10 cellular contexts compared by ENCODE assay signal in genomic region chr9:131282688-131283422, GRCh38. TPM values are rescaled to one million over a fixed set of nuclear protein-coding genes. Genes with fewer than 3 reads are reported as not detected.
DNase-seq lines count a peak whose midpoint lies in the region; ATAC-seq, FAIRE-seq and TF ChIP-seq lines count a peak whose summit lies in the region.
"Had no signal": no experiment of that assay in that cellular context is flagged by ENCODE, and none has a peak within 500 bp of the region (broad histone marks: within the 10 kb centered on the region; RNA-seq: fewer than 3 reads in every experiment).

No MANE protein-coding gene starts in this region.

- POLR2A ChIA-PET in A549 (lab: Yijun Ruan, JAX): no interaction called here

- peaks cover 8% of the 10 kb centered on the region for H3K36me3 Mint-ChIP-seq in central memory CD8-positive, alpha-beta T cell (ENCODE audit: insufficient read depth)

- no peak for TF ChIP-seq POLR2A in A549 (IDR thresholded peaks at IDR 0.05; ENCODE audit: low read length)

- H3K4me1 ChIP-seq in A549 (no peaks in the 10 kb centered on the region), mesenchymal stem cell (ENCODE audit: control insufficient read depth, insufficient read depth, low read depth, low read length) (peaks cover 12% of the 10 kb centered on the region)

- H2BK12ac ChIP-seq in mesenchymal stem cell (ENCODE audit: low read length in 2 of 2): no peak overlapping the region

- no peak overlapping the region for H4K8ac ChIP-seq in mesenchymal stem cell (ENCODE audit: low read length)

- TF ChIP-seq CTCF in A549 (IDR thresholded peaks at IDR 0.05): no peak

- no peak overlapping the region for H3K14ac ChIP-seq in mesenchymal stem cell (ENCODE audit: low read length in 2 of 2)

- H3K23ac ChIP-seq in mesenchymal stem cell (ENCODE audit: low read length in 2 of 2): no peak overlapping the region

- no peak overlapping the region for H3K27ac Mint-ChIP-seq in central memory CD8-positive, alpha-beta T cell (ENCODE audit: low read depth)

- CTCF ChIA-PET in A549 (lab: Yijun Ruan, JAX): interaction anchor here (0.6 kb wide), 1 partner anchor 79 kb away, joined by 3 read pairs; no protein-coding TSS in a partner anchor

- H3K79me1 ChIP-seq in mesenchymal stem cell (replicated peaks; ENCODE audit: low read length, poor library complexity, severe bottlenecking): no peaks in the 10 kb centered on the region

- no peak overlapping the region for H2BK120ac ChIP-seq in mesenchymal stem cell (ENCODE audit: low read depth, low read length)

- no peak overlapping the region for H2BK15ac ChIP-seq in mesenchymal stem cell (ENCODE audit: low read depth, poor library complexity, severe bottlenecking)

- H3K4me3 Mint-ChIP-seq in central memory CD8-positive, alpha-beta T cell: peak overlapping the region; percentile 67

- peak; percentile 45 to 63 for ATAC-seq in A549
- no peak for ATAC-seq in central memory CD8-positive, alpha-beta T cell (replicated peaks; ENCODE audit: extremely low read depth, poor library complexity, severe bottlenecking)
- no peak for ATAC-seq in HG03439 (IDR thresholded peaks at IDR 0.05; ENCODE audit: unreplicated experiment)
- no peak for ATAC-seq in GM19463 (IDR thresholded peaks at IDR 0.05; ENCODE audit: unreplicated experiment)

- H3K9me3 ChIP-seq in A549: no peaks in the 10 kb centered on the region
- H3K9me3 ChIP-seq in mesenchymal stem cell (ENCODE audit: control insufficient read depth, low read length): no peaks in the 10 kb centered on the region

- peaks cover 10% of the 10 kb centered on the region for H3K27me3 ChIP-seq in H7 (ENCODE audit: control insufficient read depth, insufficient read depth, low read length)
- H3K27me3 ChIP-seq in mesenchymal stem cell (ENCODE audit: control insufficient read depth in 1 of 2, insufficient read depth in 1 of 2, low read length in 2 of 2): peaks cover 47 to 55% of the 10 kb centered on the region in 2 experiments

- H3K9me3 Mint-ChIP-seq in central memory CD8-positive, alpha-beta T cell: no peaks in the 10 kb centered on the region

- no peak overlapping the region for H2AFZ ChIP-seq in mesenchymal stem cell (ENCODE audit: low read depth, low read length)

- no peak overlapping the region for H3K18ac ChIP-seq in mesenchymal stem cell (ENCODE audit: low read depth in 1 of 2, low read length in 2 of 2)

- H3K36me3 ChIP-seq in H7 (replicated peaks; ENCODE audit: control insufficient read depth, insufficient read depth, low read length): no peaks in the 10 kb centered on the region
- no peaks in the 10 kb centered on the region for H3K36me3 ChIP-seq in mesenchymal stem cell (ENCODE audit: control insufficient read depth in 1 of 2, insufficient read depth in 2 of 2, low read depth in 1 of 2, low read length in 2 of 2)

- H3K4me2 ChIP-seq in A549: peak overlapping the region; percentile 95
- peak overlapping the region; percentile 65 for H3K4me2 ChIP-seq in mesenchymal stem cell (ENCODE audit: low read length, poor library complexity, severe bottlenecking)

- no peak overlapping the region for H2AK5ac ChIP-seq in mesenchymal stem cell (ENCODE audit: low read length, severe bottlenecking)

- H2BK5ac ChIP-seq in mesenchymal stem cell (ENCODE audit: low read depth, low read length, poor library complexity, severe bottlenecking): no peak overlapping the region

- TF ChIP-seq RAD21 in A549 (conservative IDR thresholded peaks at IDR 0.05 in 1 of 2, IDR thresholded peaks at IDR 0.05 in 1 of 2): no peak

- WGBS in A549 (ENCODE audit: missing lambda C conversion rate): 6% methylated on average over 23 of the region's 61 CpGs
- WGBS in mesenchymal stem cell: 4% methylated on average over 45 of the region's 61 CpGs

- no peak overlapping the region for H3K4ac ChIP-seq in mesenchymal stem cell (ENCODE audit: low read depth in 1 of 2, low read length in 2 of 2)

- H3K27ac ChIP-seq in A549 (peak overlapping the region in 1 of 2 experiments; percentile 24; a peak in 1 of 6 replicates), mesenchymal stem cell (ENCODE audit: low read length, poor library complexity, severe bottlenecking) (no peak overlapping the region)

- H3K4me3 ChIP-seq in A549: peak overlapping the region; percentile 45
- H3K4me3 ChIP-seq in H7 (ENCODE audit: insufficient read depth, low read depth, low read length): peak overlapping the region; percentile 39
- no peak overlapping the region for H3K4me3 ChIP-seq in mesenchymal stem cell (ENCODE audit: insufficient read depth in 1 of 2, low read depth in 1 of 2, low read length in 2 of 2)

- H4K91ac ChIP-seq in mesenchymal stem cell (ENCODE audit: low read length): no peak overlapping the region

- no peak for FAIRE-seq in A549 (lab: Jason Lieb, UNC)

- H3K4me1 Mint-ChIP-seq in central memory CD8-positive, alpha-beta T cell: peaks cover 24% of the 10 kb centered on the region

- H3K9ac ChIP-seq in mesenchymal stem cell (ENCODE audit: low read length): no peak overlapping the region

- TF ChIP-seq EP300 in A549 (IDR thresholded peaks at IDR 0.05): no peak

- no peak for DNase-seq in A549 (ENCODE audit: low read depth in 1 of 2, low spot score in 1 of 2)
- DNase-seq in H7: peak; percentile 97
- no peak for DNase-seq in central memory CD8-positive, alpha-beta T cell (ENCODE audit: low spot score in 2 of 2)
- DNase-seq in mesenchymal stem cell: peak; percentile 37
- DNase-seq in NCI-H510A treated with DMSO at 0.1 percent for 48 hours (lab: John Stamatoyannopoulos, UW): no peak
- no peak for DNase-seq in midbrain (lab: John Stamatoyannopoulos, UW)
- DNase-seq: NCI-H2029 treated with DMSO at 0.1 percent for 48 hours; stimulated activated CD4-positive, alpha-beta T cell treated with anti-CD3 and anti-CD28 coated beads, Interleukin-2, amount 100 ng/mL, for 48 hours had no signal

- H3K27me3 Mint-ChIP-seq in central memory CD8-positive, alpha-beta T cell: no peaks in the 10 kb centered on the region

TF ChIP-seq in A549, 52 proteins besides CTCF, POLR2A, EP300 and RAD21:
- TF ChIP-seq, protein P1, sequence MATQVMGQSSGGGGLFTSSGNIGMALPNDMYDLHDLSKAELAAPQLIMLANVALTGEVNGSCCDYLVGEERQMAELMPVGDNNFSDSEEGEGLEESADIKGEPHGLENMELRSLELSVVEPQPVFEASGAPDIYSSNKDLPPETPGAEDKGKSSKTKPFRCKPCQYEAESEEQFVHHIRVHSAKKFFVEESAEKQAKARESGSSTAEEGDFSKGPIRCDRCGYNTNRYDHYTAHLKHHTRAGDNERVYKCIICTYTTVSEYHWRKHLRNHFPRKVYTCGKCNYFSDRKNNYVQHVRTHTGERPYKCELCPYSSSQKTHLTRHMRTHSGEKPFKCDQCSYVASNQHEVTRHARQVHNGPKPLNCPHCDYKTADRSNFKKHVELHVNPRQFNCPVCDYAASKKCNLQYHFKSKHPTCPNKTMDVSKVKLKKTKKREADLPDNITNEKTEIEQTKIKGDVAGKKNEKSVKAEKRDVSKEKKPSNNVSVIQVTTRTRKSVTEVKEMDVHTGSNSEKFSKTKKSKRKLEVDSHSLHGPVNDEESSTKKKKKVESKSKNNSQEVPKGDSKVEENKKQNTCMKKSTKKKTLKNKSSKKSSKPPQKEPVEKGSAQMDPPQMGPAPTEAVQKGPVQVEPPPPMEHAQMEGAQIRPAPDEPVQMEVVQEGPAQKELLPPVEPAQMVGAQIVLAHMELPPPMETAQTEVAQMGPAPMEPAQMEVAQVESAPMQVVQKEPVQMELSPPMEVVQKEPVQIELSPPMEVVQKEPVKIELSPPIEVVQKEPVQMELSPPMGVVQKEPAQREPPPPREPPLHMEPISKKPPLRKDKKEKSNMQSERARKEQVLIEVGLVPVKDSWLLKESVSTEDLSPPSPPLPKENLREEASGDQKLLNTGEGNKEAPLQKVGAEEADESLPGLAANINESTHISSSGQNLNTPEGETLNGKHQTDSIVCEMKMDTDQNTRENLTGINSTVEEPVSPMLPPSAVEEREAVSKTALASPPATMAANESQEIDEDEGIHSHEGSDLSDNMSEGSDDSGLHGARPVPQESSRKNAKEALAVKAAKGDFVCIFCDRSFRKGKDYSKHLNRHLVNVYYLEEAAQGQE (IDR thresholded peaks at IDR 0.05): peak; percentile 37; the same call in 1 of the 2 replicates
- TF ChIP-seq CBX8 (IDR thresholded peaks at IDR 0.05): no peak

RNA-seq across cellular contexts. Expression of gene FAM78A, which starts 6.5 kb away (rescaled TPM):
- polyA plus RNA-seq in A549 (2011; rRNA removed): 0.44 and 0.49 TPM in 2 replicates
- polyA plus RNA-seq in A549 (2012; cell fraction: cytosol; rRNA removed): 0.52 and 0.69 TPM in 2 replicates
- 0.67 and 1.9 TPM in 2 replicates for polyA plus RNA-seq in A549 (2012; cell fraction: nucleus; rRNA removed)
- 0.33 to 0.65 TPM (median 0.50 TPM) in 3 replicates for polyA plus RNA-seq in A549 (2017; fragmentation: RNase III; extraction: RNeasy Plus Mini Kit Qiagen cat#74134 plus additional on column Dnase treatment)
- 0.29 and 0.68 TPM in 2 replicates for polyA minus RNA-seq in A549 (2011; rRNA and poly(A)+ RNA removed)
- 1.6 and 3.4 TPM in 2 replicates for total RNA-seq in H7 (2014; rRNA removed; shearing (Covaris generic))
- 0.72 TPM for polyA plus RNA-seq in mesenchymal stem cell (2013, experiment 1 of 2)
- polyA plus RNA-seq in mesenchymal stem cell (2013, experiment 2 of 2): 0.75 TPM

RNA-seq across cellular contexts. Expression of gene PLPP7, which starts 6.7 kb away (rescaled TPM):
- polyA plus RNA-seq in A549 (2011; rRNA removed) (0.08 TPM in 1 of 2 replicates, not detected in the other), A549 (2017; fragmentation: RNase III; extraction: RNeasy Plus Mini Kit Qiagen cat#74134 plus additional on column Dnase treatment) (not detected in 3 replicates)
- 0.04 and 0.09 TPM in 2 replicates for polyA plus RNA-seq in A549 (2012; cell fraction: cytosol; rRNA removed)
- 0.05 and 0.06 TPM in 2 replicates for polyA plus RNA-seq in A549 (2012; cell fraction: nucleus; rRNA removed)
- not detected in 2 replicates for polyA minus RNA-seq in A549 (2011; rRNA and poly(A)+ RNA removed)
- 8.2 and 8.8 TPM in 2 replicates for total RNA-seq in H7 (2014; rRNA removed; shearing (Covaris generic))
- 0.17 TPM for polyA plus RNA-seq in mesenchymal stem cell (2013, experiment 1 of 2)
- 0.14 TPM for polyA plus RNA-seq in mesenchymal stem cell (2013, experiment 2 of 2)

Comparison
In these comparisons a context has a peak if more than half of its experiments do, and no peak if none do; other contexts are left out.
1. ATAC-seq: peak in A549 (2 of 2); none in central memory CD8-positive, alpha-beta T cell (single experiment), HG03439 (single experiment) and GM19463 (single experiment).
2. DNase-seq: peak in H7 (single experiment) and mesenchymal stem cell (single experiment); none in A549 (0 of 2), central memory CD8-positive, alpha-beta T cell (0 of 2), NCI-H510A treated with DMSO at 0.1 percent for 48 hours (single experiment) and midbrain (single experiment).
3. H3K4me3 ChIP-seq: peak in A549 (single experiment) and H7 (single experiment); none in mesenchymal stem cell (0 of 2).